Comparison of ENCODE assay signal across 1 cellular context in the genomic region with DNA sequence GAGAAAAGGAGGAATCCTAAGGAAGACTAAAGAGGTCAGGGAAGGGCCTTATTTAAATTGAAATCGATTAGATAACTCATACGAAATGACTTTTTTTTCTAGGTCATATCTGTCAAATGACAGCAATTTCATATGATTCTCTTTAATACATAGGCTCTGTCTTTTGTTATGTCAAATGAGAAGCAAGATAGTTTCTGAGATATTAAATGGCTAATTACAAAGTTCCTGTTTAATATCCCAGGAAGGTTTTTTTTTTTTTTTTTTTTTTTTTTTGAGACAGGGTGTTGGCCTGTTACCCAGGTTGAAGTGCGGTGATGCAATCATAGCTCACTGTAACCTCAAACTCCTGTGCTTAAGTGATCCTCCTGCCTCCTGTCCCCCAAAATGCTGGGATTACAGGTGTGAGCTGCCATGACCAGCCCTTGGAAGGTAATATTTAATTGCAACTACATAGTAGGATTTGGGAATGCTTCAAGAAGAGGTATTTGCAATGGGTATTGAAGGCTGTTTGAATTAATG.
TF ChIP-seq lines count a peak whose summit lies in the region.

No MANE protein-coding gene starts in this region.

TF ChIP-seq in WTC11, 78 proteins besides CTCF, POLR2A, EP300 and RAD21 (continued from another document):
- TF ChIP-seq, protein P1, sequence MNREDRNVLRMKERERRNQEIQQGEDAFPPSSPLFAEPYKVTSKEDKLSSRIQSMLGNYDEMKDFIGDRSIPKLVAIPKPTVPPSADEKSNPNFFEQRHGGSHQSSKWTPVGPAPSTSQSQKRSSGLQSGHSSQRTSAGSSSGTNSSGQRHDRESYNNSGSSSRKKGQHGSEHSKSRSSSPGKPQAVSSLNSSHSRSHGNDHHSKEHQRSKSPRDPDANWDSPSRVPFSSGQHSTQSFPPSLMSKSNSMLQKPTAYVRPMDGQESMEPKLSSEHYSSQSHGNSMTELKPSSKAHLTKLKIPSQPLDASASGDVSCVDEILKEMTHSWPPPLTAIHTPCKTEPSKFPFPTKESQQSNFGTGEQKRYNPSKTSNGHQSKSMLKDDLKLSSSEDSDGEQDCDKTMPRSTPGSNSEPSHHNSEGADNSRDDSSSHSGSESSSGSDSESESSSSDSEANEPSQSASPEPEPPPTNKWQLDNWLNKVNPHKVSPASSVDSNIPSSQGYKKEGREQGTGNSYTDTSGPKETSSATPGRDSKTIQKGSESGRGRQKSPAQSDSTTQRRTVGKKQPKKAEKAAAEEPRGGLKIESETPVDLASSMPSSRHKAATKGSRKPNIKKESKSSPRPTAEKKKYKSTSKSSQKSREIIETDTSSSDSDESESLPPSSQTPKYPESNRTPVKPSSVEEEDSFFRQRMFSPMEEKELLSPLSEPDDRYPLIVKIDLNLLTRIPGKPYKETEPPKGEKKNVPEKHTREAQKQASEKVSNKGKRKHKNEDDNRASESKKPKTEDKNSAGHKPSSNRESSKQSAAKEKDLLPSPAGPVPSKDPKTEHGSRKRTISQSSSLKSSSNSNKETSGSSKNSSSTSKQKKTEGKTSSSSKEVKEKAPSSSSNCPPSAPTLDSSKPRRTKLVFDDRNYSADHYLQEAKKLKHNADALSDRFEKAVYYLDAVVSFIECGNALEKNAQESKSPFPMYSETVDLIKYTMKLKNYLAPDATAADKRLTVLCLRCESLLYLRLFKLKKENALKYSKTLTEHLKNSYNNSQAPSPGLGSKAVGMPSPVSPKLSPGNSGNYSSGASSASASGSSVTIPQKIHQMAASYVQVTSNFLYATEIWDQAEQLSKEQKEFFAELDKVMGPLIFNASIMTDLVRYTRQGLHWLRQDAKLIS (CRISPR knock-in tag; IDR thresholded peaks at IDR 0.05; ENCODE audit: borderline replicate concordance), result no peak
- TF ChIP-seq SMAD4 (CRISPR knock-in tag; IDR thresholded peaks at IDR 0.05) (no peak), MXD4 (CRISPR knock-in tag; IDR thresholded peaks at IDR 0.05; ENCODE audit: borderline replicate concordance) (no peak), ZNF416 (CRISPR knock-in tag; IDR thresholded peaks at IDR 0.05) (no peak), ZNF138 (CRISPR knock-in tag; conservative IDR thresholded peaks at IDR 0.05) (no peak), ZBTB21 (CRISPR knock-in tag; IDR thresholded peaks at IDR 0.05; ENCODE audit: borderline replicate concordance) (no peak), TCF7 (CRISPR knock-in tag; IDR thresholded peaks at IDR 0.05; ENCODE audit: low read depth) (no peak), ZNF396 (CRISPR knock-in tag; IDR thresholded peaks at IDR 0.05; ENCODE audit: borderline replicate concordance) (no peak), ZNF423 (CRISPR knock-in tag; IDR thresholded peaks at IDR 0.05) (no peak), TP53 (CRISPR knock-in tag; IDR thresholded peaks at IDR 0.05) (no peak)
- TF ChIP-seq, protein P2, sequence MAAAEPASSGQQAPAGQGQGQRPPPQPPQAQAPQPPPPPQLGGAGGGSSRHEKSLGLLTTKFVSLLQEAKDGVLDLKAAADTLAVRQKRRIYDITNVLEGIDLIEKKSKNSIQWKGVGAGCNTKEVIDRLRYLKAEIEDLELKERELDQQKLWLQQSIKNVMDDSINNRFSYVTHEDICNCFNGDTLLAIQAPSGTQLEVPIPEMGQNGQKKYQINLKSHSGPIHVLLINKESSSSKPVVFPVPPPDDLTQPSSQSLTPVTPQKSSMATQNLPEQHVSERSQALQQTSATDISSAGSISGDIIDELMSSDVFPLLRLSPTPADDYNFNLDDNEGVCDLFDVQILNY (CRISPR knock-in tag; IDR thresholded peaks at IDR 0.05), result no peak
- TF ChIP-seq, protein P3, sequence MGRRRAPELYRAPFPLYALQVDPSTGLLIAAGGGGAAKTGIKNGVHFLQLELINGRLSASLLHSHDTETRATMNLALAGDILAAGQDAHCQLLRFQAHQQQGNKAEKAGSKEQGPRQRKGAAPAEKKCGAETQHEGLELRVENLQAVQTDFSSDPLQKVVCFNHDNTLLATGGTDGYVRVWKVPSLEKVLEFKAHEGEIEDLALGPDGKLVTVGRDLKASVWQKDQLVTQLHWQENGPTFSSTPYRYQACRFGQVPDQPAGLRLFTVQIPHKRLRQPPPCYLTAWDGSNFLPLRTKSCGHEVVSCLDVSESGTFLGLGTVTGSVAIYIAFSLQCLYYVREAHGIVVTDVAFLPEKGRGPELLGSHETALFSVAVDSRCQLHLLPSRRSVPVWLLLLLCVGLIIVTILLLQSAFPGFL (CRISPR knock-in tag; IDR thresholded peaks at IDR 0.05; ENCODE audit: borderline replicate concordance), result no peak
- TF ChIP-seq, protein P4, sequence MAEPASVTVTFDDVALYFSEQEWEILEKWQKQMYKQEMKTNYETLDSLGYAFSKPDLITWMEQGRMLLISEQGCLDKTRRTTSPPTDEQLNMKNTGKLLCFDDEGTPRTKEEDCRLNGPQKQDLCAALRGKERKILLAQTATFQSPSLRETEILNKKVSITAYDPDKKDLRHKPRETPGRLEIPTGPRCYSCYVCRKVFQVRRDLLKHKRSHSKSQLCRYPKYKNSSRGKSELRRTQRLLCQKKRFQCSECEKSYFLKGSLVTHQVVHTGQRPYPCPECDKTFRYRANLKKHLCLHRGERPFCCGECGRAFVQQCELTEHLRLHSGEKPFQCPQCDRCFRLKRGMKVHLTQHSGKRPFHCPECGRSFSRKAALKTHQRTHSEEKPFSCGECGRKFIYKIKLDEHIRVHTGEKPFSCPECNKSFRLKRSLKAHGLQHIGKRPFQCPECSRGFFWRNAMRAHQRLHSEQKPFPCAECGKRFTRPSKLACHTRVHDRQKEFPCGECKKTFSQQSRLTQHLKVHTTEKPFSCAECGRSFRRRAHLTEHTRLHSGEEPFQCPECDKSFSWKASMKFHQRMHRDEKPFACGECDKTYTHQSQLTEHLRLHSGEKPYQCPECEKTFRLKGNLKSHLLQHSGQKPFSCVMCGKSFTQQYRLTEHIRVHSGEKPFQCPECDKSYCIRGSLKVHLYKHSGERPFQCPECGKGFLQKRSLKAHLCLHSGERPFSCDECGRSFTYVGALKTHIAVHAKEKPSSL (CRISPR knock-in tag; conservative IDR thresholded peaks at IDR 0.05), result no peak
- TF ChIP-seq, protein P5, sequence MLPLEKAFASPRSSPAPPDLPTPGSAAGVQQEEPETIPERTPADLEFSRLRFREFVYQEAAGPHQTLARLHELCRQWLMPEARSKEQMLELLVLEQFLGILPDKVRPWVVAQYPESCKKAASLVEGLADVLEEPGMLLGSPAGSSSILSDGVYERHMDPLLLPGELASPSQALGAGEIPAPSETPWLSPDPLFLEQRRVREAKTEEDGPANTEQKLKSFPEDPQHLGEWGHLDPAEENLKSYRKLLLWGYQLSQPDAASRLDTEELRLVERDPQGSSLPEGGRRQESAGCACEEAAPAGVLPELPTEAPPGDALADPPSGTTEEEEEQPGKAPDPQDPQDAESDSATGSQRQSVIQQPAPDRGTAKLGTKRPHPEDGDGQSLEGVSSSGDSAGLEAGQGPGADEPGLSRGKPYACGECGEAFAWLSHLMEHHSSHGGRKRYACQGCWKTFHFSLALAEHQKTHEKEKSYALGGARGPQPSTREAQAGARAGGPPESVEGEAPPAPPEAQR (CRISPR knock-in tag; IDR thresholded peaks at IDR 0.05), result no peak
- TF ChIP-seq, protein P6, sequence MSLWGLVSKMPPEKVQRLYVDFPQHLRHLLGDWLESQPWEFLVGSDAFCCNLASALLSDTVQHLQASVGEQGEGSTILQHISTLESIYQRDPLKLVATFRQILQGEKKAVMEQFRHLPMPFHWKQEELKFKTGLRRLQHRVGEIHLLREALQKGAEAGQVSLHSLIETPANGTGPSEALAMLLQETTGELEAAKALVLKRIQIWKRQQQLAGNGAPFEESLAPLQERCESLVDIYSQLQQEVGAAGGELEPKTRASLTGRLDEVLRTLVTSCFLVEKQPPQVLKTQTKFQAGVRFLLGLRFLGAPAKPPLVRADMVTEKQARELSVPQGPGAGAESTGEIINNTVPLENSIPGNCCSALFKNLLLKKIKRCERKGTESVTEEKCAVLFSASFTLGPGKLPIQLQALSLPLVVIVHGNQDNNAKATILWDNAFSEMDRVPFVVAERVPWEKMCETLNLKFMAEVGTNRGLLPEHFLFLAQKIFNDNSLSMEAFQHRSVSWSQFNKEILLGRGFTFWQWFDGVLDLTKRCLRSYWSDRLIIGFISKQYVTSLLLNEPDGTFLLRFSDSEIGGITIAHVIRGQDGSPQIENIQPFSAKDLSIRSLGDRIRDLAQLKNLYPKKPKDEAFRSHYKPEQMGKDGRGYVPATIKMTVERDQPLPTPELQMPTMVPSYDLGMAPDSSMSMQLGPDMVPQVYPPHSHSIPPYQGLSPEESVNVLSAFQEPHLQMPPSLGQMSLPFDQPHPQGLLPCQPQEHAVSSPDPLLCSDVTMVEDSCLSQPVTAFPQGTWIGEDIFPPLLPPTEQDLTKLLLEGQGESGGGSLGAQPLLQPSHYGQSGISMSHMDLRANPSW (CRISPR knock-in tag; conservative IDR thresholded peaks at IDR 0.05; ENCODE audit: low read depth), result no peak
- TF ChIP-seq, protein P7, sequence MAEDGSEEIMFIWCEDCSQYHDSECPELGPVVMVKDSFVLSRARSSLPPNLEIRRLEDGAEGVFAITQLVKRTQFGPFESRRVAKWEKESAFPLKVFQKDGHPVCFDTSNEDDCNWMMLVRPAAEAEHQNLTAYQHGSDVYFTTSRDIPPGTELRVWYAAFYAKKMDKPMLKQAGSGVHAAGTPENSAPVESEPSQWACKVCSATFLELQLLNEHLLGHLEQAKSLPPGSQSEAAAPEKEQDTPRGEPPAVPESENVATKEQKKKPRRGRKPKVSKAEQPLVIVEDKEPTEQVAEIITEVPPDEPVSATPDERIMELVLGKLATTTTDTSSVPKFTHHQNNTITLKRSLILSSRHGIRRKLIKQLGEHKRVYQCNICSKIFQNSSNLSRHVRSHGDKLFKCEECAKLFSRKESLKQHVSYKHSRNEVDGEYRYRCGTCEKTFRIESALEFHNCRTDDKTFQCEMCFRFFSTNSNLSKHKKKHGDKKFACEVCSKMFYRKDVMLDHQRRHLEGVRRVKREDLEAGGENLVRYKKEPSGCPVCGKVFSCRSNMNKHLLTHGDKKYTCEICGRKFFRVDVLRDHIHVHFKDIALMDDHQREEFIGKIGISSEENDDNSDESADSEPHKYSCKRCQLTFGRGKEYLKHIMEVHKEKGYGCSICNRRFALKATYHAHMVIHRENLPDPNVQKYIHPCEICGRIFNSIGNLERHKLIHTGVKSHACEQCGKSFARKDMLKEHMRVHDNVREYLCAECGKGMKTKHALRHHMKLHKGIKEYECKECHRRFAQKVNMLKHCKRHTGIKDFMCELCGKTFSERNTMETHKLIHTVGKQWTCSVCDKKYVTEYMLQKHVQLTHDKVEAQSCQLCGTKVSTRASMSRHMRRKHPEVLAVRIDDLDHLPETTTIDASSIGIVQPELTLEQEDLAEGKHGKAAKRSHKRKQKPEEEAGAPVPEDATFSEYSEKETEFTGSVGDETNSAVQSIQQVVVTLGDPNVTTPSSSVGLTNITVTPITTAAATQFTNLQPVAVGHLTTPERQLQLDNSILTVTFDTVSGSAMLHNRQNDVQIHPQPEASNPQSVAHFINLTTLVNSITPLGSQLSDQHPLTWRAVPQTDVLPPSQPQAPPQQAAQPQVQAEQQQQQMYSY (CRISPR knock-in tag; IDR thresholded peaks at IDR 0.05), result no peak
